In genomic region chr5:163503106-163504090, GRCh38 we compare ENCODE assay signal across 8 cellular contexts. TPM values are rescaled to one million over a fixed set of nuclear protein-coding genes. Genes with fewer than 3 reads are reported as not detected.
DNase-seq lines count a peak whose midpoint lies in the region; ATAC-seq and TF ChIP-seq lines count a peak whose summit lies in the region.

No MANE protein-coding gene starts in this region.

- DNase-seq in DMS 273 treated with DMSO at 0.1 percent for 48 hours (lab: John Stamatoyannopoulos, UW) = peak; percentile 80
- DNase-seq in RWPE2 (ENCODE audit: low spot score) = no peak
- peak in 1 of 2 donors; percentile 80 for DNase-seq in ascending aorta (ENCODE audit: low spot score in 2 of 2)
- peak; percentile 73 for DNase-seq in left ventricle myocardium superior
- DNase-seq in posterior cingulate gyrus = peak in 6 of 10 donors; percentile 14 to 86 (median 38)

- peak; percentile 77 for TF ChIP-seq CTCF in RWPE2 (IDR thresholded peaks at IDR 0.05; ENCODE audit: poor library complexity, severe bottlenecking)
- TF ChIP-seq CTCF in ascending aorta (IDR thresholded peaks at IDR 0.05) = peak in 2 of 3 experiments; percentile 33 to 44

- peaks cover 20% of the 10 kb centered on the region for H3K4me1 ChIP-seq in RWPE2 (ENCODE audit: insufficient read depth, poor library complexity, severe bottlenecking)
- H3K4me1 ChIP-seq in ascending aorta = peaks cover 7 to 17% of the 10 kb centered on the region in 2 donors

- ATAC-seq in HG02885 (IDR thresholded peaks at IDR 0.05; ENCODE audit: poor library complexity, unreplicated experiment) (peak; percentile 10), RWPE2 (ENCODE audit: low read depth) (peak; percentile 40), left ventricle myocardium superior (peak; percentile 30), GM21737 (IDR thresholded peaks at IDR 0.05; ENCODE audit: unreplicated experiment) (no peak), GM21526 (IDR thresholded peaks at IDR 0.05; ENCODE audit: low FRiP score, unreplicated experiment) (no peak)

- H3K36me3 ChIP-seq in RWPE2 (ENCODE audit: low read depth) = no peaks in the 10 kb centered on the region
- no peaks in the 10 kb centered on the region for H3K36me3 ChIP-seq in ascending aorta

- H3K27ac ChIP-seq in RWPE2 (ENCODE audit: poor library complexity, severe bottlenecking) = peak overlapping the region; percentile 87
- H3K27ac ChIP-seq in ascending aorta = peak overlapping the region; percentile 97 to 99

- no peaks in the 10 kb centered on the region for H3K9me3 ChIP-seq in RWPE2 (ENCODE audit: severe bottlenecking)
- no peaks in the 10 kb centered on the region for H3K9me3 ChIP-seq in ascending aorta

- intact Hi-C loops in ascending aorta (cut with DNase I) = no loop called here
- intact Hi-C loops in left ventricle myocardium superior (cut with micrococcal nuclease) = loop anchor here (2.0 kb wide), 1 partner anchor 43 kb away; the partner anchor contains the start of genes HMMR and NUDCD2
- intact Hi-C loops in posterior cingulate gyrus (cut with DNase I) = no loop called here

- H3K4me3 ChIP-seq in RWPE2 (ENCODE audit: severe bottlenecking) (peak overlapping the region; percentile 69), ascending aorta (peak overlapping the region; percentile 83 to 93)

- H3K27me3 ChIP-seq in RWPE2 (ENCODE audit: insufficient read depth, poor library complexity, severe bottlenecking) (no peaks in the 10 kb centered on the region), ascending aorta (no peaks in the 10 kb centered on the region)

RNA-seq across cellular contexts. Expression of gene MAT2B, which starts 2.0 kb away (rescaled TPM):
- total RNA-seq in ascending aorta (21.8 TPM), left ventricle myocardium superior (62.5 TPM)

RNA-seq across cellular contexts. Expression of gene HMMR, which starts 43.0 kb away (rescaled TPM):
- total RNA-seq in ascending aorta (not detected), left ventricle myocardium superior (0.72 TPM)

RNA-seq across cellular contexts. Expression of gene NUDCD2, which starts 43.5 kb away (rescaled TPM):
- total RNA-seq in ascending aorta (4.6 TPM), left ventricle myocardium superior (13.9 TPM)

Comparison
In these comparisons a context has a peak if more than half of its experiments do, and no peak if none do; other contexts are left out.
1. ATAC-seq: peak in HG02885 (single experiment), RWPE2 (single experiment) and left ventricle myocardium superior (single experiment); none in GM21737 (single experiment) and GM21526 (single experiment).